Comparison of ENCODE assay signal across 18 cellular contexts in the genomic region with DNA sequence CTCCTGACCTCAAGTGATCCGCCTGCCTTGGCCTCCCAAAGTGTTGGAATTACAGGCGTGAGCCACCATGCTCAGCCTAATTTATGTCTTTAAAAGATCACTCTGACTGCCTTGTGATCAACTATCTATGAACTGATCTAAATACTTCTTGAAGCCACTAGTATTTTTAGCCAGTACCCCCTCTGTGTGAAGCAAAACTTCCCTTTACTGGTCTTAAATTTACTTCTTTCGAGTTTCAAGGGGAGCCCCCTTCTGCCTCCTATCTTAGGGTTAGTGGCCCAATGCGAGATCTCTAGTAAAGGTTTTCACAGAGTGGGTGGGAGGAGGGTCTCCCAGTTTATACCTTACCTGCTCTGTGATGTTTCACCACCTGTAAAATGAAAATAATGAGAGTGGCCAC.
DNase-seq lines count a peak whose midpoint lies in the region; ATAC-seq and TF ChIP-seq lines count a peak whose summit lies in the region.
"Had no signal": no experiment of that assay in that cellular context is flagged by ENCODE, and none has a peak within 500 bp of the region (broad histone marks: within the 10 kb centered on the region; RNA-seq: fewer than 3 reads in every experiment).

No MANE protein-coding gene starts in this region.

- peaks cover 72% of the 10 kb centered on the region for H3K4me1 ChIP-seq in OCI-LY1 (ENCODE audit: insufficient read depth, low read length, severe bottlenecking)
- 0 out of 2 replicates have a peak, but pooled peaks cover 3% of the 10 kb centered on the region for H3K4me1 ChIP-seq in GM23338 (ENCODE audit: insufficient read depth)
- H3K4me1 ChIP-seq in ovary (ENCODE audit: insufficient read depth): no peaks in the 10 kb centered on the region
- H3K4me1 ChIP-seq: HAP-1 had no signal

- TF ChIP-seq CTCF in OCI-LY1 (IDR thresholded peaks at IDR 0.05; ENCODE audit: low read length) (no peak), GM23338 (conservative IDR thresholded peaks at IDR 0.05; ENCODE audit: low read depth in 2 of 2) (no peak), ovary (IDR thresholded peaks at IDR 0.05) (no peak)

- H2AFZ ChIP-seq in OCI-LY1 (ENCODE audit: low read length) (no peak overlapping the region), GM23338 (no peak overlapping the region)

- TF ChIP-seq EP300 in ovary (IDR thresholded peaks at IDR 0.05): no peak

- CTCF ChIA-PET in activated CD4-positive, alpha-beta T cell treated with anti-CD3 and anti-CD28 coated beads, Interleukin-2, amount 10 ng/mL, durations not matched to agents 7 days and 5 days (lab: Charles Lee): interaction anchor here (1.3 to 2.6 kb wide), 2 partner anchors 9 to 12 kb away, joined by 8 to 9 read pairs; no protein-coding TSS in a partner anchor

- H3K9me3 ChIP-seq in OCI-LY1 (ENCODE audit: low read length) (no peaks in the 10 kb centered on the region), ovary (no peaks in the 10 kb centered on the region)
- H3K9me3 ChIP-seq: HAP-1 had no signal

- H3K27me3 Mint-ChIP-seq in stimulated activated naive CD8-positive, alpha-beta T cell treated with anti-CD3 and anti-CD28 coated beads, Interleukin-15, Interleukin-2, amounts not matched to agents 100 ng/mL and 50 ng/mL, for 24 hours: no peaks in the 10 kb centered on the region
- no peaks in the 10 kb centered on the region for H3K27me3 Mint-ChIP-seq in activated naive CD8-positive, alpha-beta T cell treated with anti-CD3 and anti-CD28 coated beads, Interleukin-2, amount 50 U/mL, for 24 hours
- no peaks in the 10 kb centered on the region for H3K27me3 Mint-ChIP-seq in activated CD4-positive, alpha-beta T cell treated with anti-CD3 and anti-CD28 coated beads, Interleukin-2, amount 10 ng/mL, durations not matched to agents 7 days and 5 days
- H3K27me3 Mint-ChIP-seq in GM23338 (ENCODE audit: insufficient read depth, low read depth, poor library complexity): peaks cover 14% of the 10 kb centered on the region

- H3K4me2 ChIP-seq in OCI-LY1 (ENCODE audit: low read length): no peak overlapping the region
- no peak overlapping the region for H3K4me2 ChIP-seq in GM23338

- H3K27me3 ChIP-seq in OCI-LY1 (ENCODE audit: insufficient read depth, low read length) (no peaks in the 10 kb centered on the region), GM23338 (ENCODE audit: insufficient read depth) (peaks cover 8% of the 10 kb centered on the region), ovary (no peaks in the 10 kb centered on the region)

- no peaks in the 10 kb centered on the region for H3K9me2 ChIP-seq in OCI-LY1 (ENCODE audit: low read depth, low read length)
- no peaks in the 10 kb centered on the region for H3K9me2 ChIP-seq in GM23338 (ENCODE audit: insufficient read depth)

- H3K9me3 Mint-ChIP-seq in stimulated activated naive CD8-positive, alpha-beta T cell treated with anti-CD3 and anti-CD28 coated beads, Interleukin-15, Interleukin-2, amounts not matched to agents 100 ng/mL and 50 ng/mL, for 24 hours: peaks cover 8% of the 10 kb centered on the region
- H3K9me3 Mint-ChIP-seq in activated naive CD8-positive, alpha-beta T cell treated with anti-CD3 and anti-CD28 coated beads, Interleukin-2, amount 50 U/mL, for 24 hours: peaks cover 15% of the 10 kb centered on the region
- peaks cover 9% of the 10 kb centered on the region for H3K9me3 Mint-ChIP-seq in activated CD4-positive, alpha-beta T cell treated with anti-CD3 and anti-CD28 coated beads, Interleukin-2, amount 10 ng/mL, durations not matched to agents 7 days and 5 days
- no peaks in the 10 kb centered on the region; the same call in 2 of the 3 replicates for H3K9me3 Mint-ChIP-seq in GM23338

- intact Hi-C loops in ovary (cut with DNase I): no loop called here

- no peak overlapping the region for H3K9ac ChIP-seq in OCI-LY1 (ENCODE audit: low read length)

- DNase-seq in stimulated activated naive CD8-positive, alpha-beta T cell treated with anti-CD3 and anti-CD28 coated beads, Interleukin-15, Interleukin-2, amounts not matched to agents 100 U/mL and 50 U/mL, for 24 hours: no peak
- no peak for DNase-seq in activated naive CD8-positive, alpha-beta T cell treated with anti-CD3 and anti-CD28 coated beads, Interleukin-2, amount 50 U/mL, for 24 hours
- no peak for DNase-seq in activated CD4-positive, alpha-beta T cell treated with anti-CD3 and anti-CD28 coated beads, Interleukin-2, amount 10 ng/mL, durations not matched to agents 7 days and 5 days
- no peak for DNase-seq in GM23338 (ENCODE audit: low spot score)
- DNase-seq in ovary: no peak
- DNase-seq: DND-41, GF-D8, MV-4-11, NCI-H1417 treated with DMSO at 0.1 percent for 48 hours, NCI-H2029, NCI-H2171 treated with DMSO at 0.1 percent for 48 hours, NCI-H510A treated with DMSO at 0.1 percent for 48 hours, RPMI8226 had no signal

- H3K36me3 ChIP-seq in OCI-LY1 (ENCODE audit: insufficient read depth, low read length) (no peaks in the 10 kb centered on the region), GM23338 (ENCODE audit: insufficient read depth) (no peaks in the 10 kb centered on the region), ovary (no peaks in the 10 kb centered on the region)
- H3K36me3 ChIP-seq: HAP-1 had no signal

- POLR2A ChIA-PET in activated CD4-positive, alpha-beta T cell treated with anti-CD3 and anti-CD28 coated beads, Interleukin-2, amount 10 ng/mL, durations not matched to agents 7 days and 5 days (lab: Charles Lee): no interaction called here

- no peaks in the 10 kb centered on the region for H4K20me1 ChIP-seq in OCI-LY1 (ENCODE audit: insufficient read depth, low read length)
- H4K20me1 ChIP-seq in GM23338 (replicated peaks; ENCODE audit: insufficient read depth): no peaks in the 10 kb centered on the region

- WGBS in ovary, 3 donors: 83 to 92% (median 90%) methylated on average over 4 of the region's 4 CpGs

- H3K4me3 ChIP-seq in OCI-LY1 (ENCODE audit: low read depth, low read length, poor library complexity, severe bottlenecking): no peak overlapping the region
- H3K4me3 ChIP-seq in GM23338: no peak overlapping the region
- H3K4me3 ChIP-seq in ovary: no peak overlapping the region
- H3K4me3 ChIP-seq: HAP-1 had no signal

- H3K4me3 Mint-ChIP-seq in stimulated activated naive CD8-positive, alpha-beta T cell treated with anti-CD3 and anti-CD28 coated beads, Interleukin-15, Interleukin-2, amounts not matched to agents 100 ng/mL and 50 ng/mL, for 24 hours: no peak overlapping the region
- H3K4me3 Mint-ChIP-seq in activated naive CD8-positive, alpha-beta T cell treated with anti-CD3 and anti-CD28 coated beads, Interleukin-2, amount 50 U/mL, for 24 hours: no peak overlapping the region
- no peak overlapping the region for H3K4me3 Mint-ChIP-seq in activated CD4-positive, alpha-beta T cell treated with anti-CD3 and anti-CD28 coated beads, Interleukin-2, amount 10 ng/mL, durations not matched to agents 7 days and 5 days
- H3K4me3 Mint-ChIP-seq in GM23338: no peak overlapping the region
- H3K4me3 Mint-ChIP-seq: CD14-positive monocyte had no signal

- H3K4me1 Mint-ChIP-seq in stimulated activated naive CD8-positive, alpha-beta T cell treated with anti-CD3 and anti-CD28 coated beads, Interleukin-15, Interleukin-2, amounts not matched to agents 100 ng/mL and 50 ng/mL, for 24 hours (ENCODE audit: low read depth): peaks cover 86% of the 10 kb centered on the region
- peaks cover 78% of the 10 kb centered on the region for H3K4me1 Mint-ChIP-seq in activated naive CD8-positive, alpha-beta T cell treated with anti-CD3 and anti-CD28 coated beads, Interleukin-2, amount 50 U/mL, for 24 hours
- H3K4me1 Mint-ChIP-seq in activated CD4-positive, alpha-beta T cell treated with anti-CD3 and anti-CD28 coated beads, Interleukin-2, amount 10 ng/mL, durations not matched to agents 7 days and 5 days: peaks cover 72% of the 10 kb centered on the region
- H3K4me1 Mint-ChIP-seq in GM23338: peaks cover 21% of the 10 kb centered on the region

- H3K79me2 ChIP-seq in OCI-LY1 (ENCODE audit: insufficient read depth, low read length): no peaks in the 10 kb centered on the region
- H3K79me2 ChIP-seq in GM23338 (replicated peaks; ENCODE audit: insufficient read depth): no peaks in the 10 kb centered on the region

- H3F3A ChIP-seq in OCI-LY1 (ENCODE audit: insufficient read depth, low read length) (peaks cover 10% of the 10 kb centered on the region; the same call in 1 of the 2 replicates), GM23338 (replicated peaks; ENCODE audit: low read depth) (no peaks in the 10 kb centered on the region)

- peak overlapping the region; percentile 44 for H3K27ac ChIP-seq in OCI-LY1 (ENCODE audit: low read depth, low read length, poor library complexity, severe bottlenecking)
- H3K27ac ChIP-seq in GM23338 (ENCODE audit: low read depth): no peak overlapping the region
- no peak overlapping the region for H3K27ac ChIP-seq in ovary

- no peaks in the 10 kb centered on the region for H3K36me3 Mint-ChIP-seq in stimulated activated naive CD8-positive, alpha-beta T cell treated with anti-CD3 and anti-CD28 coated beads, Interleukin-15, Interleukin-2, amounts not matched to agents 100 ng/mL and 50 ng/mL, for 24 hours (ENCODE audit: low read depth)
- H3K36me3 Mint-ChIP-seq in activated naive CD8-positive, alpha-beta T cell treated with anti-CD3 and anti-CD28 coated beads, Interleukin-2, amount 50 U/mL, for 24 hours (ENCODE audit: low read depth): peaks cover 5% of the 10 kb centered on the region
- peaks cover 17% of the 10 kb centered on the region for H3K36me3 Mint-ChIP-seq in activated CD4-positive, alpha-beta T cell treated with anti-CD3 and anti-CD28 coated beads, Interleukin-2, amount 10 ng/mL, durations not matched to agents 7 days and 5 days (ENCODE audit: low read depth)
- H3K36me3 Mint-ChIP-seq in GM23338 (ENCODE audit: low read depth): no peaks in the 10 kb centered on the region
- H3K36me3 Mint-ChIP-seq: CD14-positive monocyte had no signal

- no peak for TF ChIP-seq POLR2A in ovary (IDR thresholded peaks at IDR 0.05)

- no peak for ATAC-seq in stimulated activated naive CD8-positive, alpha-beta T cell treated with anti-CD3 and anti-CD28 coated beads, Interleukin-15, Interleukin-2, amounts not matched to agents 100 U/mL and 50 U/mL, for 24 hours
- ATAC-seq in activated naive CD8-positive, alpha-beta T cell treated with anti-CD3 and anti-CD28 coated beads, Interleukin-2, amount 50 U/mL, for 24 hours: no peak
- ATAC-seq in GM23338 (no peak), HG02571 (IDR thresholded peaks at IDR 0.05; ENCODE audit: unreplicated experiment) (no peak)

- H3K27ac Mint-ChIP-seq in stimulated activated naive CD8-positive, alpha-beta T cell treated with anti-CD3 and anti-CD28 coated beads, Interleukin-15, Interleukin-2, amounts not matched to agents 100 ng/mL and 50 ng/mL, for 24 hours: peak overlapping the region; percentile 60
- H3K27ac Mint-ChIP-seq in activated naive CD8-positive, alpha-beta T cell treated with anti-CD3 and anti-CD28 coated beads, Interleukin-2, amount 50 U/mL, for 24 hours: peak overlapping the region; percentile 52
- H3K27ac Mint-ChIP-seq in activated CD4-positive, alpha-beta T cell treated with anti-CD3 and anti-CD28 coated beads, Interleukin-2, amount 10 ng/mL, durations not matched to agents 7 days and 5 days: no peak overlapping the region
- no peak overlapping the region for H3K27ac Mint-ChIP-seq in GM23338
- H3K27ac Mint-ChIP-seq: CD14-positive monocyte had no signal

TF ChIP-seq in GM23338, 12 proteins besides CTCF, POLR2A, EP300 and RAD21 (continues in another document):
- no peak for TF ChIP-seq ZNF331 (CRISPR knock-in tag; IDR thresholded peaks at IDR 0.05; ENCODE audit: low read depth)

Comparison
In these comparisons a context has a peak if more than half of its experiments do, and no peak if none do; other contexts are left out.
1. H3K27ac Mint-ChIP-seq: peak in stimulated activated naive CD8-positive, alpha-beta T cell treated with anti-CD3 and anti-CD28 coated beads, Interleukin-15, Interleukin-2, amounts not matched to agents 100 ng/mL and 50 ng/mL, for 24 hours (single experiment) and activated naive CD8-positive, alpha-beta T cell treated with anti-CD3 and anti-CD28 coated beads, Interleukin-2, amount 50 U/mL, for 24 hours (single experiment); none in activated CD4-positive, alpha-beta T cell treated with anti-CD3 and anti-CD28 coated beads, Interleukin-2, amount 10 ng/mL, durations not matched to agents 7 days and 5 days (single experiment) and GM23338 (single experiment).